Comparison of ENCODE assay signal across 23 cellular contexts in the genomic region with DNA sequence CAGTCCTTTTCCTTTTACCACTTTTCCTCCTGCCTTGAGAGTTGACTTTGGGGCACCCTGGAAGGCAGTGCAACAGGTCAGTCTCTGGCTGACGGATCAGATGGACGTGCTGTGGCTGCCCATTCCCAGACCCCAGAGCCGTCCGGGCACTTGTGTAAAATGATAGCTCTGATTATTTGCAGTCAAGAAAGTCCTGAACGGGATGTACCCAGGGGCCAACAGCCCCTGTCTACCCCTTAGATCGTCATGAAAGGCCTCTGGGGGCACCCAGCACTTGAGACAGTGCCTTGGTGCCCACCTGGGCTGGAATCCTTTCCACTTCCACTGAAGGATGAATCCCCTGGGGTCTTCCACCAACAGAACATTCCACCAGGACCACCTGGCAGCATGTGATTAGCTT. TPM values are rescaled to one million over a fixed set of nuclear protein-coding genes. Genes with fewer than 3 reads are reported as not detected.
"Had no signal": no experiment of that assay in that cellular context is flagged by ENCODE, and none has a peak within 500 bp of the region (broad histone marks: within the 10 kb centered on the region; RNA-seq: fewer than 3 reads in every experiment).

No MANE protein-coding gene starts in this region.

- H3K27ac ChIP-seq: left lung, neutrophil, parathyroid adenoma, right lobe of liver, thoracic aorta, upper lobe of left lung had no signal

- H3K4me3 ChIP-seq: left lung, right lobe of liver, thoracic aorta, upper lobe of left lung had no signal

- ATAC-seq: left lung; natural killer cell treated with Interleukin-12 subunit alpha and Interleukin-12 subunit beta and Interleukin-15 and Interleukin-18, amount 100 ng/mL, for 72 hours had no signal

- H3K4me1 ChIP-seq: left lung, parathyroid adenoma, upper lobe of left lung had no signal

- H2AFZ ChIP-seq: parathyroid adenoma had no signal

- H3K27me3 ChIP-seq: left lung, neutrophil, right lobe of liver, upper lobe of left lung had no signal

- H3K4me1 Mint-ChIP-seq: activated naive CD8-positive, alpha-beta T cell treated with anti-CD3 and anti-CD28 coated beads, Interleukin-2, amount 10 ng/mL, durations not matched to agents 7 days and 5 days; immature natural killer cell; mesothelial cell of epicardium had no signal

- H3K27me3 Mint-ChIP-seq: activated CD4-positive, alpha-beta memory T cell treated with anti-CD3 and anti-CD28 coated beads for 36 hours; natural killer cell treated with Interleukin-12 subunit alpha and Interleukin-12 subunit beta and Interleukin-15 and Interleukin-18, amount 100 ng/mL, for 72 hours had no signal

- H3K36me3 Mint-ChIP-seq: activated CD4-positive, alpha-beta memory T cell treated with anti-CD3 and anti-CD28 coated beads for 36 hours; activated naive CD8-positive, alpha-beta T cell treated with anti-CD3 and anti-CD28 coated beads, Interleukin-2, amount 10 ng/mL, durations not matched to agents 7 days and 5 days; mesothelial cell of epicardium; natural killer cell treated with Interleukin-12 subunit alpha and Interleukin-12 subunit beta and Interleukin-15 and Interleukin-18, amount 100 ng/mL, for 72 hours had no signal

- H3K9me3 ChIP-seq: left lung, neutrophil, right lobe of liver, thoracic aorta, upper lobe of left lung had no signal

- H3K79me2 ChIP-seq: parathyroid adenoma had no signal

- H3K27ac Mint-ChIP-seq: activated CD4-positive, alpha-beta memory T cell treated with anti-CD3 and anti-CD28 coated beads for 36 hours; activated naive CD4-positive, alpha-beta T cell treated with anti-CD3 and anti-CD28 coated beads for 36 hours; activated naive CD8-positive, alpha-beta T cell treated with anti-CD3 and anti-CD28 coated beads, Interleukin-2, amount 10 ng/mL, durations not matched to agents 7 days and 5 days; activated T-helper 2 cell treated with anti-CD3 and anti-CD28 coated beads, Interferon-gamma antibody, Interleukin-2, Interleukin-4, amounts not matched to agents 10 μg/mL and 5 μg/mL and 100 μg/mL, durations not matched to agents 14 hours and 24 hours and 36 hours; mesothelial cell of epicardium; natural killer cell treated with Interleukin-12 subunit alpha and Interleukin-12 subunit beta and Interleukin-15 and Interleukin-18, amount 100 ng/mL, for 72 hours; T-helper 1 cell treated with Interleukin-12 subunit alpha and Interleukin-12 subunit beta and Interleukin-4 antibody, amounts not matched to agents 30 μg/mL and 1 μg/mL, for 36 hours had no signal

- DNase-seq: activated CD4-positive, alpha-beta memory T cell treated with anti-CD3 and anti-CD28 coated beads for 36 hours; activated CD4-positive, alpha-beta T cell treated with anti-CD3 and anti-CD28 coated beads for 48 hours; activated CD4-positive, CD25-positive, alpha-beta regulatory T cell; activated naive CD4-positive, alpha-beta T cell treated with anti-CD3 and anti-CD28 coated beads for 36 hours; activated naive CD8-positive, alpha-beta T cell treated with anti-CD3 and anti-CD28 coated beads, Interleukin-2, amount 10 ng/mL, durations not matched to agents 7 days and 5 days; activated T-cell treated with anti-CD3 and anti-CD28 coated beads, Interleukin-2, amount 50 U/mL, for 1 hour; amygdala; cerebellar nuclear complex; effector CD4-positive, alpha-beta T cell; immature natural killer cell; left lung; small intestine; stimulated activated CD4-positive, alpha-beta T cell treated with anti-CD3 and anti-CD28 coated beads, Interleukin-15, amount 100 ng/mL, for 24 hours; stimulated activated naive CD4-positive, alpha-beta T cell; upper lobe of left lung had no signal

- H3K9me3 Mint-ChIP-seq: activated CD4-positive, alpha-beta memory T cell treated with anti-CD3 and anti-CD28 coated beads for 36 hours; activated naive CD4-positive, alpha-beta T cell treated with anti-CD3 and anti-CD28 coated beads for 36 hours; activated naive CD8-positive, alpha-beta T cell treated with anti-CD3 and anti-CD28 coated beads, Interleukin-2, amount 10 ng/mL, durations not matched to agents 7 days and 5 days; activated T-helper 2 cell treated with anti-CD3 and anti-CD28 coated beads, Interferon-gamma antibody, Interleukin-2, Interleukin-4, amounts not matched to agents 10 μg/mL and 5 μg/mL and 100 μg/mL, durations not matched to agents 14 hours and 24 hours and 36 hours; immature natural killer cell; mesothelial cell of epicardium; natural killer cell treated with Interleukin-12 subunit alpha and Interleukin-12 subunit beta and Interleukin-15 and Interleukin-18, amount 100 ng/mL, for 72 hours; T-helper 1 cell treated with Interleukin-12 subunit alpha and Interleukin-12 subunit beta and Interleukin-4 antibody, amounts not matched to agents 30 μg/mL and 1 μg/mL, for 36 hours had no signal

- H3K4me3 Mint-ChIP-seq: activated CD4-positive, alpha-beta memory T cell treated with anti-CD3 and anti-CD28 coated beads for 36 hours; activated naive CD4-positive, alpha-beta T cell treated with anti-CD3 and anti-CD28 coated beads for 36 hours; activated naive CD8-positive, alpha-beta T cell treated with anti-CD3 and anti-CD28 coated beads, Interleukin-2, amount 10 ng/mL, durations not matched to agents 7 days and 5 days; immature natural killer cell; mesothelial cell of epicardium; natural killer cell treated with Interleukin-12 subunit alpha and Interleukin-12 subunit beta and Interleukin-15 and Interleukin-18, amount 100 ng/mL, for 72 hours; T-helper 1 cell treated with Interleukin-12 subunit alpha and Interleukin-12 subunit beta and Interleukin-4 antibody, amounts not matched to agents 30 μg/mL and 1 μg/mL, for 36 hours had no signal

- H3K36me3 ChIP-seq: left lung, neutrophil, right lobe of liver, thoracic aorta, upper lobe of left lung had no signal

RNA-seq across cellular contexts. Expression of a gene that starts 17.7 kb away (rescaled TPM):
- total RNA-seq: activated CD4-positive, alpha-beta memory T cell treated with anti-CD3 and anti-CD28 coated beads for 36 hours; activated naive CD4-positive, alpha-beta T cell treated with anti-CD3 and anti-CD28 coated beads for 36 hours; activated naive CD8-positive, alpha-beta T cell treated with anti-CD3 and anti-CD28 coated beads, Interleukin-2, amount 10 ng/mL, durations not matched to agents 7 days and 5 days; activated T-helper 2 cell treated with anti-CD3 and anti-CD28 coated beads, Interferon-gamma antibody, Interleukin-2, Interleukin-4, amounts not matched to agents 10 μg/mL and 5 μg/mL and 100 μg/mL, durations not matched to agents 14 hours and 24 hours and 36 hours; natural killer cell treated with Interleukin-12 subunit alpha and Interleukin-12 subunit beta and Interleukin-15 and Interleukin-18, amount 100 ng/mL, for 72 hours had no signal
- polyA plus RNA-seq: immature natural killer cell had no signal
